In the genomic region with DNA sequence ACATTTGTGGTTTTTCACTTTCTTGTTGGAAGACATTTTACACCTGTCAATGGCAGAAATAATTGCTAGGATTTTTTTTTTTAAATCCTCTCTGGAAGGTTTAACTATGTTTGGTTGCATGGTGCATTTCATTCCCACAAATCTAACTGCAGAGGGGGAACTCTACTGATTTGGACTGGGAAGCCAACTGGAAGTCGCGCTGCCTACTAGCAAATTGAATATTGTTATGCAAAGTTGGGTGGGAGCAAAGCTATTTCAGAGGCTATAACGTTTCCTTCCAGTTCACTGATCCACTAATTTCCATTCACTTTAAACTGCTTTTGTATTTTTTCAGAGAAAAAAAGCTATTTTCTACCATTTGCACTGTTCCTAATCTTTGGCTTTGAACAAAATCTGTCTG, we compare ENCODE assay signal across 24 cellular contexts.
"Had no signal": no experiment of that assay in that cellular context is flagged by ENCODE, and none has a peak within 500 bp of the region (broad histone marks: within the 10 kb centered on the region; RNA-seq: fewer than 3 reads in every experiment).

No MANE protein-coding gene starts in this region.

- H3K4me3 ChIP-seq: colonic mucosa, gastrocnemius medialis, lower lobe of right lung, right lobe of liver, thoracic aorta, tibial nerve, upper lobe of left lung had no signal

- ATAC-seq: esophagus mucosa; gastrocnemius medialis; left ventricle myocardium superior; lower lobe of right lung; naive thymus-derived CD8-positive, alpha-beta T cell; right lobe of liver; stimulated activated naive B cell treated with anti-CD40 and anti-IgM and Interleukin-4, amounts not matched to agents 10 μg/mL and 1 μg/mL and 100 μg/mL, for 72 hours had no signal

- H2AFZ ChIP-seq: parathyroid adenoma had no signal

- H3K9me3 Mint-ChIP-seq: dendritic cell treated with granulocyte-macrophage colony-stimulating factor and Interleukin-4, amounts not matched to agents 40 ng/mL and 50 ng/mL, for 4 days; endodermal cell; naive thymus-derived CD8-positive, alpha-beta T cell; nephron progenitor cell; stimulated activated naive B cell treated with anti-CD40 and anti-IgM and Interleukin-4, amounts not matched to agents 10 μg/mL and 1 μg/mL and 100 μg/mL, for 72 hours; stimulated activated naive CD8-positive, alpha-beta T cell treated with anti-CD3 and anti-CD28 coated beads, Interleukin-15, Interleukin-2, amounts not matched to agents 100 ng/mL and 50 ng/mL, for 24 hours had no signal

- DNase-seq: colonic mucosa; effector CD8-positive, alpha-beta T cell; endodermal cell; foreskin fibroblast; gastrocnemius medialis; head of caudate nucleus; left ventricle myocardium superior; lower lobe of right lung; naive thymus-derived CD8-positive, alpha-beta T cell; nephron progenitor cell; right lobe of liver; small intestine; stimulated activated CD4-positive, alpha-beta T cell treated with anti-CD3 and anti-CD28 coated beads, Interleukin-15, amount 100 ng/mL, for 24 hours; stimulated activated CD4-positive, alpha-beta T cell treated with anti-CD3 and anti-CD28 coated beads, Interleukin-2, amount 100 ng/mL, for 48 hours; stimulated activated naive B cell treated with anti-CD40 and anti-IgM and Interleukin-4, amounts not matched to agents 10 μg/mL and 1 μg/mL and 100 μg/mL, for 72 hours; upper lobe of left lung had no signal

- H3K27ac ChIP-seq: colonic mucosa, epithelial cell of prostate, gastrocnemius medialis, lower lobe of right lung, parathyroid adenoma, right lobe of liver, thoracic aorta, tibial nerve, upper lobe of left lung had no signal

- H3K27me3 ChIP-seq: colonic mucosa, gastrocnemius medialis, right lobe of liver, tibial nerve, upper lobe of left lung had no signal

- H3K4me3 Mint-ChIP-seq: dendritic cell treated with granulocyte-macrophage colony-stimulating factor and Interleukin-4, amounts not matched to agents 40 ng/mL and 50 ng/mL, for 4 days; endodermal cell; naive thymus-derived CD8-positive, alpha-beta T cell; nephron progenitor cell; stimulated activated naive B cell treated with anti-CD40 and anti-IgM and Interleukin-4, amounts not matched to agents 10 μg/mL and 1 μg/mL and 100 μg/mL, for 72 hours; stimulated activated naive CD8-positive, alpha-beta T cell treated with anti-CD3 and anti-CD28 coated beads, Interleukin-15, Interleukin-2, amounts not matched to agents 100 ng/mL and 50 ng/mL, for 24 hours had no signal

- H3K9me3 ChIP-seq: colonic mucosa, gastrocnemius medialis, lower lobe of right lung, right lobe of liver, thoracic aorta, tibial nerve, upper lobe of left lung had no signal

- H3K36me3 ChIP-seq: colonic mucosa, gastrocnemius medialis, lower lobe of right lung, right lobe of liver, thoracic aorta, tibial nerve, upper lobe of left lung had no signal

- H3K27ac Mint-ChIP-seq: dendritic cell treated with granulocyte-macrophage colony-stimulating factor and Interleukin-4, amounts not matched to agents 40 ng/mL and 50 ng/mL, for 4 days; endodermal cell; naive thymus-derived CD8-positive, alpha-beta T cell; nephron progenitor cell; progenitor cell of endocrine pancreas; stimulated activated naive B cell treated with anti-CD40 and anti-IgM and Interleukin-4, amounts not matched to agents 10 μg/mL and 1 μg/mL and 100 μg/mL, for 72 hours; stimulated activated naive CD8-positive, alpha-beta T cell treated with anti-CD3 and anti-CD28 coated beads, Interleukin-15, Interleukin-2, amounts not matched to agents 100 ng/mL and 50 ng/mL, for 24 hours had no signal

- H3K27me3 Mint-ChIP-seq: dendritic cell treated with granulocyte-macrophage colony-stimulating factor and Interleukin-4, amounts not matched to agents 40 ng/mL and 50 ng/mL, for 4 days; progenitor cell of endocrine pancreas; stimulated activated naive B cell treated with anti-CD40 and anti-IgM and Interleukin-4, amounts not matched to agents 10 μg/mL and 1 μg/mL and 100 μg/mL, for 72 hours had no signal

- H3K4me1 Mint-ChIP-seq: naive thymus-derived CD8-positive, alpha-beta T cell; nephron progenitor cell; stimulated activated naive B cell treated with anti-CD40 and anti-IgM and Interleukin-4, amounts not matched to agents 10 μg/mL and 1 μg/mL and 100 μg/mL, for 72 hours had no signal

- H3K36me3 Mint-ChIP-seq: naive thymus-derived CD8-positive, alpha-beta T cell; stimulated activated naive B cell treated with anti-CD40 and anti-IgM and Interleukin-4, amounts not matched to agents 10 μg/mL and 1 μg/mL and 100 μg/mL, for 72 hours had no signal

- H3K9ac ChIP-seq: parathyroid adenoma had no signal

- H3K4me1 ChIP-seq: colonic mucosa, gastrocnemius medialis, lower lobe of right lung, right lobe of liver, tibial nerve, upper lobe of left lung had no signal
